Comparison of ENCODE assay signal across 18 cellular contexts in genomic region chr9:137148242-137148641, GRCh38. TPM values are rescaled to one million over a fixed set of nuclear protein-coding genes. Genes with fewer than 3 reads are reported as not detected.
A peak's percentile ranks its signal among the peaks of the same experiment; 100 is the strongest.
DNase-seq lines count a peak whose midpoint lies in the region; ATAC-seq, FAIRE-seq and TF ChIP-seq lines count a peak whose summit lies in the region.
"Had no signal": no experiment of that assay in that cellular context is flagged by ENCODE, and none has a peak within 500 bp of the region (broad histone marks: within the 10 kb centered on the region; RNA-seq: fewer than 3 reads in every experiment).

No MANE protein-coding gene starts in this region.

- no peak overlapping the region for H3K4me3 Mint-ChIP-seq in stimulated activated naive B cell treated with anti-CD40 and anti-IgM and Interleukin-4, amounts not matched to agents 10 μg/mL and 1 μg/mL and 100 μg/mL, for 72 hours
- H3K4me3 Mint-ChIP-seq: CD4-positive, CD25-positive, alpha-beta regulatory T cell had no signal

- H3K36me3 ChIP-seq in heart left ventricle (no peaks in the 10 kb centered on the region), K562 (ENCODE audit: control insufficient read depth, insufficient read depth, low read length) (no peaks in the 10 kb centered on the region)
- H3K36me3 ChIP-seq: BE2C had no signal

- no peaks in the 10 kb centered on the region for H3K9me3 Mint-ChIP-seq in stimulated activated naive B cell treated with anti-CD40 and anti-IgM and Interleukin-4, amounts not matched to agents 10 μg/mL and 1 μg/mL and 100 μg/mL, for 72 hours
- H3K9me3 Mint-ChIP-seq: CD4-positive, CD25-positive, alpha-beta regulatory T cell had no signal

- intact Hi-C loops in right cardiac atrium (cut with DNase I), result no loop called here
- intact Hi-C loops in heart left ventricle (cut with DNase I), result loop anchor here in 1 of 10 donors (10.0 kb wide), 1 partner anchor 357 kb away; no protein-coding TSS in a partner anchor
- intact Hi-C loops in K562 (cut with micrococcal nuclease), result no loop called here

- H3K27me3 Mint-ChIP-seq in stimulated activated naive B cell treated with anti-CD40 and anti-IgM and Interleukin-4, amounts not matched to agents 10 μg/mL and 1 μg/mL and 100 μg/mL, for 72 hours, result peaks cover 29 to 32% of the 10 kb centered on the region in 2 donors

- H3K4me1 ChIP-seq in right cardiac atrium (ENCODE audit: control insufficient read depth, insufficient read depth, low read length) (no peaks in the 10 kb centered on the region), heart left ventricle (no peaks in the 10 kb centered on the region), K562 (replicated peaks in 1 of 2; ENCODE audit: control insufficient read depth in 2 of 2, insufficient read depth in 2 of 2, low read length in 2 of 2) (peaks cover 8 to 52% of the 10 kb centered on the region in 2 experiments; a peak in 3 of 5 replicates)

- no peak overlapping the region for H3K27ac ChIP-seq in right cardiac atrium (ENCODE audit: low read length)
- H3K27ac ChIP-seq in heart left ventricle, result no peak overlapping the region
- H3K27ac ChIP-seq in C4-2B, result peak overlapping the region; percentile 75
- no peak overlapping the region for H3K27ac ChIP-seq in K562 (ENCODE audit: extremely low read depth, low read depth, low read length)
- H3K27ac ChIP-seq: A549, GM23248 had no signal

- H3K79me2 ChIP-seq in K562 (ENCODE audit: control insufficient read depth, insufficient read depth, low read length), result no peaks in the 10 kb centered on the region

- DNase-seq in right cardiac atrium, result peak in 2 of 3 donors; percentile 16 to 36
- DNase-seq in heart left ventricle, result no peak
- no peak for DNase-seq in K562 (ENCODE audit: extremely low read depth in 1 of 4, low spot score in 3 of 4)
- no peak for DNase-seq in stimulated activated naive B cell treated with anti-CD40 and anti-IgM and Interleukin-4, amounts not matched to agents 10 μg/mL and 1 μg/mL and 100 μg/mL, for 72 hours
- DNase-seq in NOMO-1 (lab: John Stamatoyannopoulos, UW; ENCODE audit: unreplicated experiment in 2 of 2), result no peak
- DNase-seq in D341Med (ENCODE audit: low spot score), result no peak
- DNase-seq: CD4-positive, CD25-positive, alpha-beta regulatory T cell; DMS 273 treated with DMSO at 0.1 percent for 48 hours; EL; GM23248 had no signal

- H3K36me3 Mint-ChIP-seq in stimulated activated naive B cell treated with anti-CD40 and anti-IgM and Interleukin-4, amounts not matched to agents 10 μg/mL and 1 μg/mL and 100 μg/mL, for 72 hours, result no peaks in the 10 kb centered on the region
- H3K36me3 Mint-ChIP-seq: CD4-positive, CD25-positive, alpha-beta regulatory T cell had no signal

- peaks cover 6 to 25% of the 10 kb centered on the region in 2 donors for H3K4me1 Mint-ChIP-seq in stimulated activated naive B cell treated with anti-CD40 and anti-IgM and Interleukin-4, amounts not matched to agents 10 μg/mL and 1 μg/mL and 100 μg/mL, for 72 hours

- peak overlapping the region; percentile 20 for H3K27ac Mint-ChIP-seq in stimulated activated naive B cell treated with anti-CD40 and anti-IgM and Interleukin-4, amounts not matched to agents 10 μg/mL and 1 μg/mL and 100 μg/mL, for 72 hours

- H3K27me3 ChIP-seq in right cardiac atrium (ENCODE audit: control insufficient read depth, insufficient read depth) (no peaks in the 10 kb centered on the region), heart left ventricle (peaks cover 8 to 51% (median 19%) of the 10 kb centered on the region in 9 donors), K562 (ENCODE audit: control insufficient read depth in 2 of 2, insufficient read depth in 2 of 2, low read length in 2 of 2) (peaks cover 0 to 7% of the 10 kb centered on the region in 2 experiments; a peak in 2 of 5 replicates)
- H3K27me3 ChIP-seq: BE2C had no signal

- no peak for FAIRE-seq in K562 (lab: Jason Lieb, UNC)
- FAIRE-seq: A549, G401.6, GM12891 had no signal

- no peak overlapping the region for H3K4me3 ChIP-seq in right cardiac atrium (ENCODE audit: low read length)
- H3K4me3 ChIP-seq in heart left ventricle, result no peak overlapping the region
- no peak overlapping the region for H3K4me3 ChIP-seq in K562
- H3K4me3 ChIP-seq: A549, GM23248 had no signal

- no peak overlapping the region for H3K4me2 ChIP-seq in K562 (ENCODE audit: insufficient read depth, low read length)
- H3K4me2 ChIP-seq: A549 had no signal

- WGBS in right cardiac atrium, result 72% methylated on average over 27 of the region's 27 CpGs
- WGBS in heart left ventricle, 4 donors, result 67 to 76% (median 71%) methylated on average over 27 of the region's 27 CpGs
- 73% methylated on average over 15 of the region's 27 CpGs for WGBS in K562 (ENCODE audit: insufficient coverage, low coverage, missing lambda C conversion rate)

- peak overlapping the region in 1 of 2 experiments; percentile 35; a peak in 1 of 4 replicates for H3K9ac ChIP-seq in K562 (ENCODE audit: insufficient read depth in 1 of 2, low read depth in 2 of 2, low read length in 2 of 2)
- H3K9ac ChIP-seq: GM23248 had no signal

- no peak for TF ChIP-seq RAD21 in K562 (CRISPR knock-in tag; conservative IDR thresholded peaks at IDR 0.05 in 1 of 2, IDR thresholded peaks at IDR 0.05 in 1 of 2)

- ATAC-seq in right cardiac atrium (no peak), heart left ventricle (no peak), K562 (no peak)
- ATAC-seq in stimulated activated naive B cell treated with anti-CD40 and anti-IgM and Interleukin-4, amounts not matched to agents 10 μg/mL and 1 μg/mL and 100 μg/mL, for 72 hours (replicated peaks), result no peak
- ATAC-seq: A549 had no signal

- POLR2A ChIA-PET in K562 (lab: Yijun Ruan, JAX), result interaction anchor here (0.6 to 3.4 kb wide), 3 partner anchors 9 to 28 kb away, joined by 4 to 22 read pairs (median 4); partner anchors contain the start of gene GRIN1

- TF ChIP-seq CTCF in heart left ventricle (IDR thresholded peaks at IDR 0.05), result no peak
- no peak for TF ChIP-seq CTCF in C4-2B (conservative IDR thresholded peaks at IDR 0.05)
- TF ChIP-seq CTCF in K562 (IDR thresholded peaks at IDR 0.05 in 2 of 3, conservative IDR thresholded peaks at IDR 0.05 in 1 of 3; ENCODE audit: insufficient read depth in 2 of 3, low read depth in 1 of 3, low read length in 3 of 3), result no peak

- H3K9me3 ChIP-seq in right cardiac atrium (ENCODE audit: control insufficient read depth, low read length) (no peaks in the 10 kb centered on the region), heart left ventricle (no peaks in the 10 kb centered on the region), K562 (replicated peaks; ENCODE audit: control insufficient read depth, insufficient read depth, low read depth, low read length) (no peaks in the 10 kb centered on the region)
- H3K9me3 ChIP-seq: A549, BE2C had no signal

- H4K20me1 ChIP-seq in K562 (replicated peaks; ENCODE audit: control insufficient read depth, insufficient read depth, low read length), result 0 out of 2 replicates have a peak, but pooled peaks cover 5% of the 10 kb centered on the region

- no TSS peak for BruUV-seq in K562 (replicated peaks; lab: Mats Ljungman, UMichigan)

- H2AFZ ChIP-seq in K562 (ENCODE audit: low read depth, low read length), result no peak overlapping the region
- H2AFZ ChIP-seq: GM23248 had no signal

- TF ChIP-seq POLR2A in heart left ventricle (IDR thresholded peaks at IDR 0.05) (no peak), K562 (conservative IDR thresholded peaks at IDR 0.05) (no peak)

- no peak for TF ChIP-seq EP300 in K562 (IDR thresholded peaks at IDR 0.05; ENCODE audit: low read length)

- CTCF ChIA-PET in K562 (lab: Yijun Ruan, JAX; ENCODE audit: low intra/inter-chr PET ratio), result no interaction called here

- in situ Hi-C loops in K562 (cut with MboI), result no loop called here

- no peaks in the 10 kb centered on the region for H3K9me1 ChIP-seq in K562 (ENCODE audit: control insufficient read depth, insufficient read depth, low read length)

RNA-seq across cellular contexts. Expression of gene GRIN1, which starts 9.3 kb away (rescaled TPM):
- total RNA-seq in right cardiac atrium, result under 1 TPM in 1 of 4 donors, not detected in 3; 0.08 TPM
- polyA plus RNA-seq in right cardiac atrium, result 0.09 TPM
- not detected for total RNA-seq in heart left ventricle
- under 1 TPM in 1 of 2 donors, not detected in 1; 0.10 TPM for polyA plus RNA-seq in heart left ventricle
- 0.25 and 3.0 TPM in 2 replicates for total RNA-seq in K562 (2011; cell fraction: chromatin; rRNA removed; ENCODE audit: low replicate concordance)
- 0.67 and 3.3 TPM in 2 replicates for total RNA-seq in K562 (2011; cell fraction: nucleolus; rRNA removed)
- 0.53 and 1.2 TPM in 2 replicates for total RNA-seq in K562 (2011; cell fraction: nucleoplasm; rRNA removed)
- total RNA-seq in K562 (2014; rRNA removed), result not detected in 2 replicates
- total RNA-seq in K562 (2014; rRNA removed; fragmentation: Illumina TruSeq; extraction: Trizol), result not detected in 2 replicates
- not detected in 2 replicates for total RNA-seq in K562 (2015; rRNA removed; fragmentation: Illumina TruSeq; extraction: Trizol)
- total RNA-seq in K562 (2021), result 0.35 and 0.36 TPM in 2 replicates
- 0.03 and 0.04 TPM in 2 replicates for polyA plus RNA-seq in K562 (2011; rRNA removed)
- 0.04 and 0.07 TPM in 2 replicates for polyA plus RNA-seq in K562 (2011; cell fraction: cytosol; rRNA removed)
- 0.34 and 0.67 TPM in 2 replicates for polyA plus RNA-seq in K562 (2011; cell fraction: nucleus; rRNA removed)
- 0.35 and 0.38 TPM in 2 replicates for polyA plus RNA-seq in K562 (2012)
- polyA plus RNA-seq in K562 (2014; fragmentation: Illumina TruSeq; extraction: Trizol), result 0.08 TPM in 1 of 2 replicates, not detected in the other
- not detected for polyA plus RNA-seq in K562 (2014; fragmentation: Nextera tagmentation; extraction: Ambion mirVana)
- polyA plus RNA-seq in K562 (2014; rRNA removed), result 0.08 and 0.16 TPM in 2 replicates
- not detected in 2 replicates for polyA minus RNA-seq in K562 (2011; rRNA and poly(A)+ RNA removed)
- not detected in 2 replicates for polyA minus RNA-seq in K562 (2011; cell fraction: cytosol; rRNA and poly(A)+ RNA removed)
- 0.13 and 0.56 TPM in 2 replicates for polyA minus RNA-seq in K562 (2011; cell fraction: nucleus; rRNA and poly(A)+ RNA removed)
- total RNA-seq: CD4-positive, CD25-positive, alpha-beta regulatory T cell; HT1080 had no signal
- polyA plus RNA-seq: AG04450; CD4-positive, CD25-positive, alpha-beta regulatory T cell; GM23248 had no signal

RNA-seq across cellular contexts. Expression of gene LRRC26, which starts 21.6 kb away (rescaled TPM):
- not detected for total RNA-seq in right cardiac atrium
- polyA plus RNA-seq in right cardiac atrium, result not detected
- not detected for total RNA-seq in heart left ventricle
- polyA plus RNA-seq in heart left ventricle, result not detected
- not detected in 2 replicates for total RNA-seq in K562 (2011; cell fraction: chromatin; rRNA removed; ENCODE audit: low replicate concordance)
- not detected in 2 replicates for total RNA-seq in K562 (2011; cell fraction: nucleolus; rRNA removed)
- total RNA-seq in K562 (2011; cell fraction: nucleoplasm; rRNA removed), result not detected in 2 replicates
- total RNA-seq in K562 (2014; rRNA removed), result not detected in 2 replicates
- not detected in 2 replicates for total RNA-seq in K562 (2014; rRNA removed; fragmentation: Illumina TruSeq; extraction: Trizol)
- not detected in 2 replicates for total RNA-seq in K562 (2015; rRNA removed; fragmentation: Illumina TruSeq; extraction: Trizol)
- not detected in 2 replicates for total RNA-seq in K562 (2021)
- not detected in 2 replicates for polyA plus RNA-seq in K562 (2011; rRNA removed)
- polyA plus RNA-seq in K562 (2011; cell fraction: cytosol; rRNA removed), result 0.06 TPM in 1 of 2 replicates, not detected in the other
- not detected in 2 replicates for polyA plus RNA-seq in K562 (2011; cell fraction: nucleus; rRNA removed)
- not detected in 2 replicates for polyA plus RNA-seq in K562 (2012)
- polyA plus RNA-seq in K562 (2014; fragmentation: Illumina TruSeq; extraction: Trizol), result not detected in 2 replicates
- not detected for polyA plus RNA-seq in K562 (2014; fragmentation: Nextera tagmentation; extraction: Ambion mirVana)
- not detected in 2 replicates for polyA plus RNA-seq in K562 (2014; rRNA removed)
- not detected in 2 replicates for polyA minus RNA-seq in K562 (2011; rRNA and poly(A)+ RNA removed)
- not detected in 2 replicates for polyA minus RNA-seq in K562 (2011; cell fraction: cytosol; rRNA and poly(A)+ RNA removed)
- polyA minus RNA-seq in K562 (2011; cell fraction: nucleus; rRNA and poly(A)+ RNA removed), result not detected in 2 replicates
- total RNA-seq: CD4-positive, CD25-positive, alpha-beta regulatory T cell; GM23248; HT1080 had no signal
- polyA plus RNA-seq: AG04450; CD4-positive, CD25-positive, alpha-beta regulatory T cell; GM23248 had no signal

RNA-seq across cellular contexts. Expression of gene TMEM210, which starts 23.6 kb away (rescaled TPM):
- total RNA-seq in right cardiac atrium (not detected), heart left ventricle (not detected), K562 (2014; rRNA removed) (not detected in 2 replicates), K562 (2014; rRNA removed; fragmentation: Illumina TruSeq; extraction: Trizol) (not detected in 2 replicates), K562 (2015; rRNA removed; fragmentation: Illumina TruSeq; extraction: Trizol) (not detected in 2 replicates), K562 (2021) (not detected in 2 replicates)
- polyA plus RNA-seq in right cardiac atrium (not detected), heart left ventricle (not detected), K562 (2011; rRNA removed) (not detected in 2 replicates), K562 (2014; fragmentation: Illumina TruSeq; extraction: Trizol) (not detected in 2 replicates), K562 (2014; fragmentation: Nextera tagmentation; extraction: Ambion mirVana) (not detected), K562 (2014; rRNA removed) (not detected in 2 replicates)
- total RNA-seq in K562 (2011; cell fraction: chromatin; rRNA removed; ENCODE audit: low replicate concordance), result not detected in 2 replicates
- total RNA-seq in K562 (2011; cell fraction: nucleolus; rRNA removed), result not detected in 2 replicates
- total RNA-seq in K562 (2011; cell fraction: nucleoplasm; rRNA removed), result not detected in 2 replicates
- polyA plus RNA-seq in K562 (2011; cell fraction: cytosol; rRNA removed), result not detected in 2 replicates
- not detected in 2 replicates for polyA plus RNA-seq in K562 (2011; cell fraction: nucleus; rRNA removed)
- not detected in 2 replicates for polyA plus RNA-seq in K562 (2012)
- not detected in 2 replicates for polyA minus RNA-seq in K562 (2011; rRNA and poly(A)+ RNA removed)
- polyA minus RNA-seq in K562 (2011; cell fraction: cytosol; rRNA and poly(A)+ RNA removed), result not detected in 2 replicates
- not detected in 2 replicates for polyA minus RNA-seq in K562 (2011; cell fraction: nucleus; rRNA and poly(A)+ RNA removed)
- total RNA-seq: CD4-positive, CD25-positive, alpha-beta regulatory T cell; GM23248; H7; HT1080 had no signal
- polyA plus RNA-seq: A549; AG04450; CD4-positive, CD25-positive, alpha-beta regulatory T cell; GM23248 had no signal

RNA-seq across cellular contexts. Expression of gene DPP7, which starts 33.7 kb away (rescaled TPM):
- 100 to 1,000 TPM; 211 to 288 (median 239) TPM for total RNA-seq in right cardiac atrium
- 252 TPM for polyA plus RNA-seq in right cardiac atrium
- total RNA-seq in heart left ventricle, result 100 to 1,000 TPM in 8 of 9 donors, 10 to 100 TPM in 1; 96.6 to 137 (median 119) TPM
- polyA plus RNA-seq in heart left ventricle, result 100 to 1,000 TPM; 112 to 260 TPM
- total RNA-seq in K562 (2011; cell fraction: chromatin; rRNA removed; ENCODE audit: low replicate concordance), result 175 and 615 TPM in 2 replicates
- total RNA-seq in K562 (2011; cell fraction: nucleolus; rRNA removed), result 837 and 852 TPM in 2 replicates
- total RNA-seq in K562 (2011; cell fraction: nucleoplasm; rRNA removed), result 311 and 347 TPM in 2 replicates
- total RNA-seq in K562 (2014; rRNA removed), result 231 and 272 TPM in 2 replicates
- 11.3 and 24.9 TPM in 2 replicates for total RNA-seq in K562 (2014; rRNA removed; fragmentation: Illumina TruSeq; extraction: Trizol)
- total RNA-seq in K562 (2015; rRNA removed; fragmentation: Illumina TruSeq; extraction: Trizol), result 140 and 141 TPM in 2 replicates
- 311 and 322 TPM in 2 replicates for total RNA-seq in K562 (2021)
- 132 and 158 TPM in 2 replicates for polyA plus RNA-seq in K562 (2011; rRNA removed)
- polyA plus RNA-seq in K562 (2011; cell fraction: cytosol; rRNA removed), result 141 and 377 TPM in 2 replicates
- 1,627 and 2,902 TPM in 2 replicates for polyA plus RNA-seq in K562 (2011; cell fraction: nucleus; rRNA removed)
- 245 and 282 TPM in 2 replicates for polyA plus RNA-seq in K562 (2012)
- polyA plus RNA-seq in K562 (2014; fragmentation: Illumina TruSeq; extraction: Trizol), result 48.4 and 105 TPM in 2 replicates
- polyA plus RNA-seq in K562 (2014; fragmentation: Nextera tagmentation; extraction: Ambion mirVana), result 1 to 10 TPM in 1 of 2 experiments, under 1 TPM in 1; 0.99 to 4.1 TPM
- 352 and 365 TPM in 2 replicates for polyA plus RNA-seq in K562 (2014; rRNA removed)
- 9.4 and 25.8 TPM in 2 replicates for polyA minus RNA-seq in K562 (2011; rRNA and poly(A)+ RNA removed)
- polyA minus RNA-seq in K562 (2011; cell fraction: cytosol; rRNA and poly(A)+ RNA removed), result 61.7 and 63.0 TPM in 2 replicates
- 112 and 134 TPM in 2 replicates for polyA minus RNA-seq in K562 (2011; cell fraction: nucleus; rRNA and poly(A)+ RNA removed)

RNA-seq across cellular contexts. Expression of gene ANAPC2, which starts 40.1 kb away (rescaled TPM):
- 10 to 100 TPM; 31.9 to 45.7 (median 37.4) TPM for total RNA-seq in right cardiac atrium
- polyA plus RNA-seq in right cardiac atrium, result 26.6 TPM
- 10 to 100 TPM; 14.3 to 35.9 (median 28.9) TPM for total RNA-seq in heart left ventricle
- 10 to 100 TPM; 26.6 to 33.4 TPM for polyA plus RNA-seq in heart left ventricle
- 116 and 279 TPM in 2 replicates for total RNA-seq in K562 (2011; cell fraction: chromatin; rRNA removed; ENCODE audit: low replicate concordance)
- total RNA-seq in K562 (2011; cell fraction: nucleolus; rRNA removed), result 160 and 161 TPM in 2 replicates
- 110 and 125 TPM in 2 replicates for total RNA-seq in K562 (2011; cell fraction: nucleoplasm; rRNA removed)
- 19.8 and 23.4 TPM in 2 replicates for total RNA-seq in K562 (2014; rRNA removed)
- 5.8 and 8.0 TPM in 2 replicates for total RNA-seq in K562 (2014; rRNA removed; fragmentation: Illumina TruSeq; extraction: Trizol)
- 16.4 and 17.5 TPM in 2 replicates for total RNA-seq in K562 (2015; rRNA removed; fragmentation: Illumina TruSeq; extraction: Trizol)
- total RNA-seq in K562 (2021), result 50.7 and 56.5 TPM in 2 replicates
- 17.7 and 22.1 TPM in 2 replicates for polyA plus RNA-seq in K562 (2011; rRNA removed)
- polyA plus RNA-seq in K562 (2011; cell fraction: cytosol; rRNA removed), result 11.1 and 24.4 TPM in 2 replicates
- polyA plus RNA-seq in K562 (2011; cell fraction: nucleus; rRNA removed), result 195 and 268 TPM in 2 replicates
- polyA plus RNA-seq in K562 (2012), result 30.8 and 42.2 TPM in 2 replicates
- polyA plus RNA-seq in K562 (2014; fragmentation: Illumina TruSeq; extraction: Trizol), result 10.1 and 19.3 TPM in 2 replicates
- polyA plus RNA-seq in K562 (2014; fragmentation: Nextera tagmentation; extraction: Ambion mirVana), result under 1 TPM in 1 of 2 experiments, not detected in 1; 0.11 TPM
- polyA plus RNA-seq in K562 (2014; rRNA removed), result 41.6 and 46.1 TPM in 2 replicates
- 10.4 and 13.3 TPM in 2 replicates for polyA minus RNA-seq in K562 (2011; rRNA and poly(A)+ RNA removed)
- polyA minus RNA-seq in K562 (2011; cell fraction: cytosol; rRNA and poly(A)+ RNA removed), result 30.0 and 32.4 TPM in 2 replicates
- 61.7 and 67.4 TPM in 2 replicates for polyA minus RNA-seq in K562 (2011; cell fraction: nucleus; rRNA and poly(A)+ RNA removed)

Comparison
In these comparisons a context has a peak if more than half of its experiments do, and no peak if none do; other contexts are left out.
1. DNase-seq: peak in right cardiac atrium (2 of 3); none in heart left ventricle (0 of 5), K562 (0 of 4), stimulated activated naive B cell treated with anti-CD40 and anti-IgM and Interleukin-4, amounts not matched to agents 10 μg/mL and 1 μg/mL and 100 μg/mL, for 72 hours (single experiment), NOMO-1 (0 of 2) and D341Med (single experiment).